In genomic region chr4:11954093-11954492, GRCh38 we compare ENCODE assay signal across 10 cellular contexts.
DNase-seq lines count a peak whose midpoint lies in the region; ATAC-seq, FAIRE-seq and TF ChIP-seq lines count a peak whose summit lies in the region.
"Had no signal": no experiment of that assay in that cellular context is flagged by ENCODE, and none has a peak within 500 bp of the region (broad histone marks: within the 10 kb centered on the region; RNA-seq: fewer than 3 reads in every experiment).

No MANE protein-coding gene starts in this region.

- peak; percentile 58 for FAIRE-seq in colon (lab: Jason Lieb, UNC)

- no peak overlapping the region for H3K27ac ChIP-seq in coronary artery
- H3K27ac ChIP-seq: tibial artery had no signal

- no peak for TF ChIP-seq CTCF in coronary artery (IDR thresholded peaks at IDR 0.05)

- ATAC-seq in GM18868 (IDR thresholded peaks at IDR 0.05; ENCODE audit: unreplicated experiment): peak; percentile 60

- no peak overlapping the region for H3K4me3 ChIP-seq in coronary artery
- H3K4me3 ChIP-seq: tibial artery had no signal

- DNase-seq in NCI-H1694 (lab: John Stamatoyannopoulos, UW): peak; percentile 19
- peak; percentile 14 for DNase-seq in non-pigmented ciliary epithelial cell (ENCODE audit: low read depth)
- no peak for DNase-seq in activated gamma-delta T cell treated with Interleukin-2 at 50 U/mL for 16 hours
- DNase-seq in stimulated activated naive CD4-positive, alpha-beta T cell treated with Interleukin-2 at 50 U/mL for 16 hours (lab: John Stamatoyannopoulos, UW): no peak
- DNase-seq in coronary artery (ENCODE audit: low spot score): no peak
- DNase-seq: activated CD4-positive, CD25-positive, alpha-beta regulatory T cell; right cardiac atrium; tibial artery had no signal

Comparison
In these comparisons a context has a peak if more than half of its experiments do, and no peak if none do; other contexts are left out.
1. DNase-seq: peak in NCI-H1694 (single experiment) and non-pigmented ciliary epithelial cell (single experiment); none in activated gamma-delta T cell treated with Interleukin-2 at 50 U/mL for 16 hours (single experiment), stimulated activated naive CD4-positive, alpha-beta T cell treated with Interleukin-2 at 50 U/mL for 16 hours (single experiment) and coronary artery (single experiment).